In genomic region chr9:36861528-36862205, GRCh38 we compare ENCODE assay signal across 23 cellular contexts.
"Had no signal": no experiment of that assay in that cellular context is flagged by ENCODE, and none has a peak within 500 bp of the region (broad histone marks: within the 10 kb centered on the region; RNA-seq: fewer than 3 reads in every experiment).

No MANE protein-coding gene starts in this region.

- ATAC-seq: foreskin keratinocyte; stimulated activated naive CD8-positive, alpha-beta T cell treated with anti-CD3 and anti-CD28 coated beads, Interleukin-15, amount 100 ng/mL, for 72 hours had no signal

- H3K27ac Mint-ChIP-seq: activated CD4-positive, alpha-beta memory T cell treated with anti-CD3 and anti-CD28 coated beads, Interleukin-2, amount 10 ng/mL, durations not matched to agents 7 days and 5 days; activated CD4-positive, alpha-beta T cell treated with anti-CD3 and anti-CD28 coated beads, Interleukin-2, amount 10 ng/mL, durations not matched to agents 24 days and 14 days; activated T-cell treated with anti-CD3 and anti-CD28 coated beads, Interleukin-2, amount 50 U/mL, for 24 hours; nephron progenitor cell; stimulated activated naive CD8-positive, alpha-beta T cell treated with anti-CD3 and anti-CD28 coated beads, Interleukin-15, amount 100 ng/mL, for 72 hours; T-helper 1 cell treated with Interleukin-12 subunit alpha and Interleukin-12 subunit beta and Interleukin-4 antibody, amounts not matched to agents 30 μg/mL and 1 μg/mL, for 36 hours had no signal

- H3K4me3 Mint-ChIP-seq: activated CD4-positive, alpha-beta memory T cell treated with anti-CD3 and anti-CD28 coated beads, Interleukin-2, amount 10 ng/mL, durations not matched to agents 7 days and 5 days; activated CD4-positive, alpha-beta T cell treated with anti-CD3 and anti-CD28 coated beads, Interleukin-2, amount 10 ng/mL, durations not matched to agents 24 days and 14 days; activated T-cell treated with anti-CD3 and anti-CD28 coated beads, Interleukin-2, amount 50 U/mL, for 24 hours; central memory CD8-positive, alpha-beta T cell; nephron progenitor cell; stimulated activated naive CD8-positive, alpha-beta T cell treated with anti-CD3 and anti-CD28 coated beads, Interleukin-15, amount 100 ng/mL, for 72 hours; T-helper 1 cell treated with Interleukin-12 subunit alpha and Interleukin-12 subunit beta and Interleukin-4 antibody, amounts not matched to agents 30 μg/mL and 1 μg/mL, for 36 hours had no signal

- H3K27ac ChIP-seq: breast epithelium, esophagus muscularis mucosa, foreskin keratinocyte, heart left ventricle, left ventricle myocardium inferior, neutrophil, upper lobe of right lung, WERI-Rb-1 had no signal

- H3K27me3 ChIP-seq: neutrophil had no signal

- H3K4me1 Mint-ChIP-seq: activated CD4-positive, alpha-beta memory T cell treated with anti-CD3 and anti-CD28 coated beads, Interleukin-2, amount 10 ng/mL, durations not matched to agents 7 days and 5 days; activated CD4-positive, alpha-beta T cell treated with anti-CD3 and anti-CD28 coated beads, Interleukin-2, amount 10 ng/mL, durations not matched to agents 24 days and 14 days; central memory CD8-positive, alpha-beta T cell; stimulated activated naive CD8-positive, alpha-beta T cell treated with anti-CD3 and anti-CD28 coated beads, Interleukin-15, amount 100 ng/mL, for 72 hours had no signal

- H3K4me3 ChIP-seq: breast epithelium, esophagus muscularis mucosa, heart left ventricle, left ventricle myocardium inferior, lung, upper lobe of right lung had no signal

- H3K9me3 Mint-ChIP-seq: activated CD4-positive, alpha-beta memory T cell treated with anti-CD3 and anti-CD28 coated beads, Interleukin-2, amount 10 ng/mL, durations not matched to agents 7 days and 5 days; activated CD4-positive, alpha-beta T cell treated with anti-CD3 and anti-CD28 coated beads, Interleukin-2, amount 10 ng/mL, durations not matched to agents 24 days and 14 days; activated T-cell treated with anti-CD3 and anti-CD28 coated beads, Interleukin-2, amount 50 U/mL, for 24 hours; central memory CD8-positive, alpha-beta T cell; nephron progenitor cell; stimulated activated naive CD8-positive, alpha-beta T cell treated with anti-CD3 and anti-CD28 coated beads, Interleukin-15, amount 100 ng/mL, for 72 hours; T-helper 1 cell treated with Interleukin-12 subunit alpha and Interleukin-12 subunit beta and Interleukin-4 antibody, amounts not matched to agents 30 μg/mL and 1 μg/mL, for 36 hours had no signal

- H3K4me1 ChIP-seq: breast epithelium, esophagus muscularis mucosa, heart left ventricle, left ventricle myocardium inferior, upper lobe of right lung had no signal

- DNase-seq: activated CD4-positive, alpha-beta memory T cell treated with anti-CD3 and anti-CD28 coated beads, Interleukin-2, amount 10 ng/mL, durations not matched to agents 7 days and 5 days; activated CD4-positive, alpha-beta T cell treated with anti-CD3 and anti-CD28 coated beads, Interleukin-2, amount 10 ng/mL, durations not matched to agents 24 days and 14 days; activated CD4-positive, CD25-positive, alpha-beta regulatory T cell treated with anti-CD3 and anti-CD28 coated beads, Interleukin-2, amount 50 U/mL, for 72 hours; activated CD8-positive, alpha-beta memory T cell treated with anti-CD3 and anti-CD28 coated beads, Interleukin-2, amount 50 U/mL, for 48 hours; activated gamma-delta T cell treated with Interleukin-2 at 50 U/mL for 16 hours; activated naive CD4-positive, alpha-beta T cell treated with anti-CD3 and anti-CD28 coated beads, Interleukin-2, amount 50 U/mL, for 16 hours; activated T-cell treated with anti-CD3 and anti-CD28 coated beads, Interleukin-2, amount 50 U/mL, for 24 hours; amniotic stem cell; effector CD4-positive, alpha-beta T cell; foreskin keratinocyte; left ventricle myocardium inferior; stimulated activated naive CD8-positive, alpha-beta T cell treated with anti-CD3 and anti-CD28 coated beads, Interleukin-15, amount 100 ng/mL, for 72 hours; T-helper 9 cell; upper lobe of right lung had no signal
